In the genomic region with DNA sequence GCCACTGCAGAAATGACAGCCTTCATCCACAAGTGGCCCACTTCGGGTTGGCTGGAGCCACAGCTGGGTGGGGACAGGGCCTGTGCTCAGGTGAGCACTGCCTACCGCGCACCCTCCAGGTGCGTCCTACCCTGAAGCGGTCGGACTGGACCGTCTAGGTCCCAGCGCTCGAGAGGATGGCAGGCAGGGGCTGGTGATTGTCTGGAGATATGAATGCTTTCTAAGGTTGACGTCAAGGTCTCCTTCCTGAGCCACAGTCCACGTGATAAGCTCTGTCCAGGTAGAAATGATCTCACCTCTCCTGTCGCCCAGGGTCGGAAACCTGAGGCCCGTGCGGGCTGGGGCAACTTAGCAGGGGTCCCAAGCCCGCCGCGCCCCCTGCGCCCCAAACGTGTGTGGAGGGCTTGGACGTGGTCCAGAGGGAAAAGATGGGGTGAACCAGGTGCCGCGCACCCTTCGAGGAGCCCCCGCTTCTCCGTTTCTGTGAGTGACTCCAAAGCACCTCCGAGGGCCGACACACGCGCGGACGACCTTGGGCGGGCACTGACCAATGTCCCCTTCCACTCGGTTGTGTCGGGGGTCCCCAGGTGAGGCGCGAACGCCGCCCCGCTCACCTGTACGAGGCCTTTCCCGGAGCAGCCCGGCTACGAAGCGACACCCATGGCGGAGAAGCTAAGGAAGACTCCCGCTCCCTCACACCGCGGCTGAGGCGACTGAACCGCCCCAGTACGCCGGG, we compare ENCODE assay signal across 8 cellular contexts.
DNase-seq lines count a peak whose midpoint lies in the region; ATAC-seq and TF ChIP-seq lines count a peak whose summit lies in the region.

No MANE protein-coding gene starts in this region.

- DNase-seq in NCI-H1417 (lab: John Stamatoyannopoulos, UW) = peak; percentile 35 to 76 (median 75)
- DNase-seq in NCI-H1417 treated with DMSO at 0.1 percent for 48 hours (lab: John Stamatoyannopoulos, UW) = no peak
- DNase-seq in NCI-H2196 treated with DMSO at 0.1 percent for 48 hours (lab: John Stamatoyannopoulos, UW; ENCODE audit: unreplicated experiment) = peak; percentile 38
- DNase-seq in coronary artery (ENCODE audit: low spot score) = no peak
- no peak for DNase-seq in SW 1271 (lab: John Stamatoyannopoulos, UW)

- peak overlapping the region; percentile 89 to 98 for H3K9ac ChIP-seq in mucosa of rectum (ENCODE audit: low read depth in 1 of 2, low read length in 2 of 2)

- H3K36me3 ChIP-seq in mucosa of rectum (ENCODE audit: control insufficient read depth in 2 of 2, insufficient read depth in 2 of 2, low read length in 2 of 2) = no peaks in the 10 kb centered on the region

- H3K27ac ChIP-seq in coronary artery = peak overlapping the region; percentile 73 to 85
- H3K27ac ChIP-seq in mucosa of rectum (ENCODE audit: low read depth in 2 of 2, low read length in 2 of 2) = peak overlapping the region; percentile 90 to 91

- H3K9me3 ChIP-seq in mucosa of rectum (ENCODE audit: control insufficient read depth in 2 of 2, low read length in 2 of 2) = no peaks in the 10 kb centered on the region

- peak overlapping the region; percentile 94 for H3K4me3 ChIP-seq in coronary artery
- peak overlapping the region; percentile 82 to 98 for H3K4me3 ChIP-seq in mucosa of rectum (ENCODE audit: low read length in 2 of 2)

- H3K27me3 ChIP-seq in mucosa of rectum (ENCODE audit: control insufficient read depth in 2 of 2, insufficient read depth in 2 of 2, low read length in 2 of 2) = no peaks in the 10 kb centered on the region

- ATAC-seq in GM21528 (IDR thresholded peaks at IDR 0.05; ENCODE audit: low FRiP score, unreplicated experiment) = no peak
- no peak for ATAC-seq in HG03457 (IDR thresholded peaks at IDR 0.05; ENCODE audit: unreplicated experiment)

- H3K4me1 ChIP-seq in mucosa of rectum (ENCODE audit: control insufficient read depth in 2 of 2, insufficient read depth in 2 of 2, low read length in 2 of 2) = peaks cover 11 to 37% of the 10 kb centered on the region in 2 donors

- no peak for TF ChIP-seq CTCF in coronary artery (IDR thresholded peaks at IDR 0.05)

Comparison
In these comparisons a context has a peak if more than half of its experiments do, and no peak if none do; other contexts are left out.
1. DNase-seq: peak in NCI-H1417 (3 of 3) and NCI-H2196 treated with DMSO at 0.1 percent for 48 hours (single experiment); none in NCI-H1417 treated with DMSO at 0.1 percent for 48 hours (single experiment), coronary artery (single experiment) and SW 1271 (0 of 2).